In the genomic region with DNA sequence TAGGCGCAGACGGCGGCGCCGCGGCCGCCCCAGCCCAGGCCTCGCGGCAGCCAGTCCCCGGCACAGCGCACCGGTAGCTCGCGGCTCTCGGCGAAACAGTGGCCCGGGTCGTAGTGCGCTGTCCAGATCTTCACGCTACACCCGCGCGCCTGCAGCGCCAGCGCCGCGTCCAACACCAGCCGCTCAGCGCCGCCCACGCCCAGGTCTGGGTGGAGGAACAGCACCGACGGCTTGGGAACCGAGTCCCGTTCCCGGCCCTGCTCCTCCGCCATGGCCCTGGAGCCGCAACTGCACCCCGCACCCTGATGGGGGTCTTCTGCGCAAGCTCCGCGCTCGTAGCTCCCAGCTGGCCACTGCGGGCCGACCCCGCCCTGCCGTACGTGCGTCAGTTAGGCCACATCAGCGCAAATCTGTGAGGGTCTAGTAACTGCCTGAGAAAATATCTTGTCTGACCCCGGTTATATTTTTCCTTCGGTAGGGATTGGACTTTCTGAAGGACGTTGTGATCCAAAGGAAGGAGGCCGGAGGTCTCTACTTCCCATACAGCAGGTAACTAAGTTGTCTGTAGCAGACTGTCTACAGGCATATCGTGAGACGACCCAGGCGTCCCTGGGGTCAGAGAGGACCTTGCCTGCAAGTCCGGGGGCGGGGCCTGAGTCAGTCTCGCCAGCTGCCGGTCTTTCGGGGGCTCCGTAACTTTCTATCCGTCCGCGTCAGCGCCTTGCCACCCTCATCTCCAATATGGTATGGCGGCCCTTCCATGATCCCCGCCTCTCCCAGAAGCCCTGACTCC, we compare ENCODE assay signal across 8 cellular contexts. TPM values are rescaled to one million over a fixed set of nuclear protein-coding genes. Genes with fewer than 3 reads are reported as not detected.
DNase-seq lines count a peak whose midpoint lies in the region; ATAC-seq and TF ChIP-seq lines count a peak whose summit lies in the region.

A gene with protein sequence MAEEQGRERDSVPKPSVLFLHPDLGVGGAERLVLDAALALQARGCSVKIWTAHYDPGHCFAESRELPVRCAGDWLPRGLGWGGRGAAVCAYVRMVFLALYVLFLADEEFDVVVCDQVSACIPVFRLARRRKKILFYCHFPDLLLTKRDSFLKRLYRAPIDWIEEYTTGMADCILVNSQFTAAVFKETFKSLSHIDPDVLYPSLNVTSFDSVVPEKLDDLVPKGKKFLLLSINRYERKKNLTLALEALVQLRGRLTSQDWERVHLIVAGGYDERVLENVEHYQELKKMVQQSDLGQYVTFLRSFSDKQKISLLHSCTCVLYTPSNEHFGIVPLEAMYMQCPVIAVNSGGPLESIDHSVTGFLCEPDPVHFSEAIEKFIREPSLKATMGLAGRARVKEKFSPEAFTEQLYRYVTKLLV (minus strand): TSS at position 320 of the 793 bp plus-strand sequence. CDS start 48 bp downstream, at position 272.
TSS of gene SEC61B (plus strand) at position 660 of the 793 bp plus-strand sequence. CDS start at position 742, 82 bp downstream.

- peak within 1 kb of the TSS; percentile 98 to 99 for H3K9ac ChIP-seq in liver (ENCODE audit: low read depth in 1 of 2, low read length in 2 of 2)

- POLR2A ChIA-PET in activated CD4-positive, alpha-beta memory T cell treated with anti-CD3 and anti-CD28 coated beads for 36 hours (lab: Charles Lee): interaction anchor here (0.9 to 1.9 kb wide), 9 partner anchors 8 to 40 kb away, joined by 3 to 10 read pairs (median 5); no protein-coding TSS in a partner anchor

- H3K4me3 ChIP-seq in dorsolateral prefrontal cortex (peak within 1 kb of the TSS; percentile 56 to 100 (median 97)), liver (ENCODE audit: low read depth in 1 of 3, low read length in 3 of 3) (peak within 1 kb of the TSS; percentile 82 to 96 (median 85))

- H3K4me1 Mint-ChIP-seq in CD14-positive monocyte: peaks cover 42% of the 10 kb centered on the region
- H3K4me1 Mint-ChIP-seq in activated CD4-positive, alpha-beta memory T cell treated with anti-CD3 and anti-CD28 coated beads for 36 hours (ENCODE audit: low read depth): peaks cover 66% of the 10 kb centered on the region

- DNase-seq in CD14-positive monocyte (ENCODE audit: low spot score) (peak; percentile 95), NCI-H82 (lab: John Stamatoyannopoulos, UW) (peak; percentile 97), dorsolateral prefrontal cortex (peak; percentile 92 to 96 (median 94))
- peak; percentile 94 for DNase-seq in activated CD4-positive, alpha-beta memory T cell treated with anti-CD3 and anti-CD28 coated beads for 36 hours
- peak; percentile 96 for DNase-seq in stimulated activated CD4-positive, alpha-beta T cell treated with anti-CD3 and anti-CD28 coated beads, Interleukin-4, amount 100 ng/mL, for 24 hours

- H3K36me3 Mint-ChIP-seq in CD14-positive monocyte: peaks cover 47 to 55% of the 10 kb centered on the region in 2 donors
- peaks cover 49% of the 10 kb centered on the region for H3K36me3 Mint-ChIP-seq in activated CD4-positive, alpha-beta memory T cell treated with anti-CD3 and anti-CD28 coated beads for 36 hours

- H3K4me3 Mint-ChIP-seq in CD14-positive monocyte: peak within 1 kb of the TSS; percentile 98 to 100
- H3K4me3 Mint-ChIP-seq in activated CD4-positive, alpha-beta memory T cell treated with anti-CD3 and anti-CD28 coated beads for 36 hours: peak within 1 kb of the TSS; percentile 97

- peaks cover 0 to 2% (median 0%) of the 10 kb centered on the region in 3 donors for H3K27me3 Mint-ChIP-seq in CD14-positive monocyte (ENCODE audit: low read depth in 3 of 3)
- no peaks in the 10 kb centered on the region for H3K27me3 Mint-ChIP-seq in activated CD4-positive, alpha-beta memory T cell treated with anti-CD3 and anti-CD28 coated beads for 36 hours

- no peaks in the 10 kb centered on the region for H3K9me3 Mint-ChIP-seq in CD14-positive monocyte
- H3K9me3 Mint-ChIP-seq in activated CD4-positive, alpha-beta memory T cell treated with anti-CD3 and anti-CD28 coated beads for 36 hours: no peaks in the 10 kb centered on the region

- peaks cover 2 to 52% (median 31%) of the 10 kb centered on the region in 4 donors for H3K4me1 ChIP-seq in liver (ENCODE audit: control insufficient read depth in 4 of 4, insufficient read depth in 4 of 4, low read length in 3 of 4)

- peak; percentile 92 for ATAC-seq in GM19397 (IDR thresholded peaks at IDR 0.05; ENCODE audit: unreplicated experiment)
- peak; percentile 93 for ATAC-seq in HG03571 (IDR thresholded peaks at IDR 0.05; ENCODE audit: unreplicated experiment)

- TF ChIP-seq CTCF in CD14-positive monocyte (IDR thresholded peaks at IDR 0.05) (no peak), dorsolateral prefrontal cortex (IDR thresholded peaks at IDR 0.05 in 54 of 56, conservative IDR thresholded peaks at IDR 0.05 in 2 of 56; ENCODE audit: low read depth in 1 of 56, partially characterized antibody in 56 of 56) (peak in 26 of 56 donors; percentile 2 to 50 (median 25)), liver (IDR thresholded peaks at IDR 0.05; ENCODE audit: low read depth, low read length, missing input control) (peak; percentile 16)

- H3K9me3 ChIP-seq in liver (ENCODE audit: control insufficient read depth in 4 of 4, low read length in 3 of 4): no peaks in the 10 kb centered on the region

- peaks cover 6 to 21% (median 16%) of the 10 kb centered on the region in 4 donors for H3K36me3 ChIP-seq in liver (ENCODE audit: control insufficient read depth in 4 of 4, insufficient read depth in 3 of 4, low read depth in 1 of 4, low read length in 3 of 4)

- CTCF ChIA-PET in activated CD4-positive, alpha-beta memory T cell treated with anti-CD3 and anti-CD28 coated beads for 36 hours (lab: Charles Lee): interaction anchor here (0.6 to 3.1 kb wide), 5 partner anchors 10 to 246 kb away, joined by 4 to 32 read pairs (median 5); no protein-coding TSS in a partner anchor

- peak; percentile 13 for TF ChIP-seq RAD21 in liver (IDR thresholded peaks at IDR 0.05)

- WGBS in liver: under 1% methylated on average over 69 of the region's 69 CpGs

- intact Hi-C loops in CD14-positive monocyte (cut with micrococcal nuclease): loop anchor here in 1 of 2 donors (5.0 to 10.0 kb wide), 2 partner anchors 603 to 685 kb away; partner anchors contain the start of genes NR4A3 and STX17
- intact Hi-C loops in activated CD4-positive, alpha-beta memory T cell treated with anti-CD3 and anti-CD28 coated beads for 36 hours (cut with micrococcal nuclease): loop anchor here (1.0 to 2.0 kb wide), 4 partner anchors 32 to 877 kb away; partner anchors contain the start of gene INVS
- intact Hi-C loops in dorsolateral prefrontal cortex (cut with DNase I): loop anchor here in 1 of 2 donors (1.0 to 5.0 kb wide), 3 partner anchors 37 to 877 kb away; partner anchors contain the start of gene INVS

- H3K27ac ChIP-seq in dorsolateral prefrontal cortex (peak within 1 kb of the TSS; percentile 87 to 100 (median 97)), liver (ENCODE audit: low read depth in 1 of 2, low read length in 2 of 2) (peak within 1 kb of the TSS; percentile 94 to 96)

- peak within 1 kb of the TSS; percentile 97 to 100 (median 100) for H3K27ac Mint-ChIP-seq in CD14-positive monocyte
- H3K27ac Mint-ChIP-seq in activated CD4-positive, alpha-beta memory T cell treated with anti-CD3 and anti-CD28 coated beads for 36 hours: peak within 1 kb of the TSS; percentile 95

- no peaks in the 10 kb centered on the region for H3K27me3 ChIP-seq in dorsolateral prefrontal cortex
- H3K27me3 ChIP-seq in liver (ENCODE audit: control insufficient read depth in 4 of 4, insufficient read depth in 4 of 4, low read length in 3 of 4): no peaks in the 10 kb centered on the region

TF ChIP-seq in liver, 16 proteins besides CTCF, POLR2A, EP300 and RAD21 (continues in another document):
- peak; percentile 91 for TF ChIP-seq TAF1 (conservative IDR thresholded peaks at IDR 0.05)
- no peak for TF ChIP-seq FOXA1 (IDR thresholded peaks at IDR 0.05)
- peak; percentile 56 for TF ChIP-seq SP1 (IDR thresholded peaks at IDR 0.05)
- TF ChIP-seq, protein P1, sequence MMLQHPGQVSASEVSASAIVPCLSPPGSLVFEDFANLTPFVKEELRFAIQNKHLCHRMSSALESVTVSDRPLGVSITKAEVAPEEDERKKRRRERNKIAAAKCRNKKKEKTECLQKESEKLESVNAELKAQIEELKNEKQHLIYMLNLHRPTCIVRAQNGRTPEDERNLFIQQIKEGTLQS (IDR thresholded peaks at IDR 0.05): no peak
- TF ChIP-seq EGR1 (IDR thresholded peaks at IDR 0.05; ENCODE audit: low read depth in 2 of 2): peak; percentile 70 to 76
- TF ChIP-seq RXRA (IDR thresholded peaks at IDR 0.05): peak; percentile 46 to 54
- TF ChIP-seq FOXA2 (IDR thresholded peaks at IDR 0.05): no peak
- peak; percentile 87 for TF ChIP-seq YY1 (IDR thresholded peaks at IDR 0.05)
- TF ChIP-seq JUND (IDR thresholded peaks at IDR 0.05): peak; percentile 14 to 17
- no peak for TF ChIP-seq HNF4G (IDR thresholded peaks at IDR 0.05)
- peak; percentile 95 for TF ChIP-seq NR2F2 (IDR thresholded peaks at IDR 0.05)
- TF ChIP-seq, protein P2, sequence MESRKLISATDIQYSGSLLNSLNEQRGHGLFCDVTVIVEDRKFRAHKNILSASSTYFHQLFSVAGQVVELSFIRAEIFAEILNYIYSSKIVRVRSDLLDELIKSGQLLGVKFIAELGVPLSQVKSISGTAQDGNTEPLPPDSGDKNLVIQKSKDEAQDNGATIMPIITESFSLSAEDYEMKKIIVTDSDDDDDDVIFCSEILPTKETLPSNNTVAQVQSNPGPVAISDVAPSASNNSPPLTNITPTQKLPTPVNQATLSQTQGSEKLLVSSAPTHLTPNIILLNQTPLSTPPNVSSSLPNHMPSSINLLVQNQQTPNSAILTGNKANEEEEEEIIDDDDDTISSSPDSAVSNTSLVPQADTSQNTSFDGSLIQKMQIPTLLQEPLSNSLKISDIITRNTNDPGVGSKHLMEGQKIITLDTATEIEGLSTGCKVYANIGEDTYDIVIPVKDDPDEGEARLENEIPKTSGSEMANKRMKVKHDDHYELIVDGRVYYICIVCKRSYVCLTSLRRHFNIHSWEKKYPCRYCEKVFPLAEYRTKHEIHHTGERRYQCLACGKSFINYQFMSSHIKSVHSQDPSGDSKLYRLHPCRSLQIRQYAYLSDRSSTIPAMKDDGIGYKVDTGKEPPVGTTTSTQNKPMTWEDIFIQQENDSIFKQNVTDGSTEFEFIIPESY (IDR thresholded peaks at IDR 0.05): peak; percentile 87

RNA-seq across cellular contexts. Expression of the first gene that starts in this region (rescaled TPM):
- polyA plus RNA-seq in CD14-positive monocyte (10 to 100 TPM; 23.6 to 25.5 TPM), liver (10 to 100 TPM; 20.6 to 30.2 TPM)
- total RNA-seq in activated CD4-positive, alpha-beta memory T cell treated with anti-CD3 and anti-CD28 coated beads for 36 hours: 10 to 100 TPM; 18.6 to 20.8 TPM
- total RNA-seq in dorsolateral prefrontal cortex (10 to 100 TPM; 11.4 to 25.3 (median 18.2) TPM), liver (10 to 100 TPM; 30.3 to 43.6 TPM)

RNA-seq across cellular contexts. Expression of gene SEC61B, which starts in this region (rescaled TPM):
- polyA plus RNA-seq in CD14-positive monocyte (100 to 1,000 TPM; 421 to 443 TPM), liver (100 to 1,000 TPM; 334 to 431 TPM)
- 100 to 1,000 TPM; 161 to 166 TPM for total RNA-seq in activated CD4-positive, alpha-beta memory T cell treated with anti-CD3 and anti-CD28 coated beads for 36 hours
- total RNA-seq in dorsolateral prefrontal cortex (10 to 100 TPM; 25.3 to 59.2 (median 38.7) TPM), liver (100 to 1,000 TPM in 1 of 2 donors, 10 to 100 TPM in 1; 84.1 to 122 TPM)

Comparison
In these comparisons a context has a peak if more than half of its experiments do, and no peak if none do; other contexts are left out.
1. Peak in every context shown above with its lines: DNase-seq, ATAC-seq, H3K4me3 ChIP-seq and H3K27ac ChIP-seq.